Comparison of ENCODE assay signal across 10 cellular contexts in genomic region chr11:82732734-82733443, GRCh38. TPM values are rescaled to one million over a fixed set of nuclear protein-coding genes. Genes with fewer than 3 reads are reported as not detected.
DNase-seq lines count a peak whose midpoint lies in the region; ATAC-seq and TF ChIP-seq lines count a peak whose summit lies in the region.
"Had no signal": no experiment of that assay in that cellular context is flagged by ENCODE, and none has a peak within 500 bp of the region (broad histone marks: within the 10 kb centered on the region; RNA-seq: fewer than 3 reads in every experiment).

No MANE protein-coding gene starts in this region.

- no peaks in the 10 kb centered on the region for H3K36me3 ChIP-seq in WERI-Rb-1

- H3K4me3 ChIP-seq in WERI-Rb-1 (ENCODE audit: low read depth, low read length) (peak overlapping the region; percentile 47), fibroblast of the aortic adventitia (ENCODE audit: low read depth, low read length) (peak overlapping the region; percentile 28)

- peaks cover 62% of the 10 kb centered on the region for H3K27me3 Mint-ChIP-seq in osteocyte (ENCODE audit: unreplicated experiment)

- peaks cover 90% of the 10 kb centered on the region for H3K27me3 ChIP-seq in WERI-Rb-1 (ENCODE audit: insufficient read depth, low read depth, severe bottlenecking)

- no peak for ATAC-seq in GM18502 (IDR thresholded peaks at IDR 0.05; ENCODE audit: poor library complexity, unreplicated experiment)

- peaks cover 4% of the 10 kb centered on the region for H3K4me1 Mint-ChIP-seq in osteocyte (ENCODE audit: unreplicated experiment)

- H3K27ac Mint-ChIP-seq in osteocyte (ENCODE audit: unreplicated experiment) = no peak overlapping the region
- H3K27ac Mint-ChIP-seq: CD8-positive, alpha-beta memory T cell; natural killer cell treated with Interleukin-12 subunit alpha and Interleukin-12 subunit beta and Interleukin-15 and Interleukin-18, amount 100 ng/mL, for 72 hours had no signal

- H3K36me3 Mint-ChIP-seq in osteocyte (ENCODE audit: unreplicated experiment) = no peaks in the 10 kb centered on the region
- H3K36me3 Mint-ChIP-seq: CD8-positive, alpha-beta memory T cell; natural killer cell treated with Interleukin-12 subunit alpha and Interleukin-12 subunit beta and Interleukin-15 and Interleukin-18, amount 100 ng/mL, for 72 hours had no signal

- H3K9me3 Mint-ChIP-seq in osteocyte (ENCODE audit: unreplicated experiment) = no peaks in the 10 kb centered on the region
- H3K9me3 Mint-ChIP-seq: natural killer cell treated with Interleukin-12 subunit alpha and Interleukin-12 subunit beta and Interleukin-15 and Interleukin-18, amount 100 ng/mL, for 72 hours had no signal

- DNase-seq in activated CD4-positive, alpha-beta T cell treated with anti-CD3 and anti-CD28 coated beads for 48 hours = peak; percentile 21
- DNase-seq in activated CD4-positive, alpha-beta T cell treated with anti-CD3 and anti-CD28 coated beads for 1 hour = no peak
- DNase-seq in WERI-Rb-1 (peak; percentile 25), fibroblast of the aortic adventitia (ENCODE audit: low read depth) (no peak), osteocyte (ENCODE audit: extremely low spot score, unreplicated experiment) (no peak), 8988T (no peak), SK-N-DZ (ENCODE audit: low spot score) (no peak)

- TF ChIP-seq CTCF in WERI-Rb-1 (IDR thresholded peaks at IDR 0.05; ENCODE audit: low read depth, low read length) (no peak), fibroblast of the aortic adventitia (IDR thresholded peaks at IDR 0.05; ENCODE audit: insufficient read depth, low read length) (no peak), osteocyte (IDR thresholded peaks at IDR 0.05) (no peak)

- H3K9me3 ChIP-seq in WERI-Rb-1 (ENCODE audit: severe bottlenecking) = peaks cover 11% of the 10 kb centered on the region

- no peak overlapping the region for H3K27ac ChIP-seq in WERI-Rb-1

- peak overlapping the region; percentile 73 for H3K4me3 Mint-ChIP-seq in osteocyte (ENCODE audit: unreplicated experiment)
- H3K4me3 Mint-ChIP-seq: natural killer cell treated with Interleukin-12 subunit alpha and Interleukin-12 subunit beta and Interleukin-15 and Interleukin-18, amount 100 ng/mL, for 72 hours had no signal

RNA-seq across cellular contexts. Expression of gene FAM181B, which starts 0.8 kb away (rescaled TPM):
- total RNA-seq in fibroblast of the aortic adventitia (ENCODE audit: low replicate concordance) (0.25 TPM in 1 of 2 replicates, not detected in the other), osteocyte (0.26 and 0.35 TPM in 2 replicates)
- 0.17 and 0.58 TPM in 2 replicates for polyA plus RNA-seq in SK-N-DZ (2014; cell fraction: cytosol; rRNA removed)
- 0.81 and 0.85 TPM in 2 replicates for polyA plus RNA-seq in SK-N-DZ (2014; cell fraction: nucleus; rRNA removed)
- total RNA-seq: CD8-positive, alpha-beta memory T cell; natural killer cell treated with Interleukin-12 subunit alpha and Interleukin-12 subunit beta and Interleukin-15 and Interleukin-18, amount 100 ng/mL, for 72 hours had no signal
- polyA plus RNA-seq: CD8-positive, alpha-beta memory T cell had no signal

Comparison
In these comparisons a context has a peak if more than half of its experiments do, and no peak if none do; other contexts are left out.
1. DNase-seq: peak in activated CD4-positive, alpha-beta T cell treated with anti-CD3 and anti-CD28 coated beads for 48 hours (single experiment) and WERI-Rb-1 (single experiment); none in activated CD4-positive, alpha-beta T cell treated with anti-CD3 and anti-CD28 coated beads for 1 hour (single experiment), fibroblast of the aortic adventitia (single experiment), osteocyte (single experiment), 8988T (single experiment) and SK-N-DZ (single experiment).